20 cellular contexts compared by ENCODE assay signal in the genomic region with DNA sequence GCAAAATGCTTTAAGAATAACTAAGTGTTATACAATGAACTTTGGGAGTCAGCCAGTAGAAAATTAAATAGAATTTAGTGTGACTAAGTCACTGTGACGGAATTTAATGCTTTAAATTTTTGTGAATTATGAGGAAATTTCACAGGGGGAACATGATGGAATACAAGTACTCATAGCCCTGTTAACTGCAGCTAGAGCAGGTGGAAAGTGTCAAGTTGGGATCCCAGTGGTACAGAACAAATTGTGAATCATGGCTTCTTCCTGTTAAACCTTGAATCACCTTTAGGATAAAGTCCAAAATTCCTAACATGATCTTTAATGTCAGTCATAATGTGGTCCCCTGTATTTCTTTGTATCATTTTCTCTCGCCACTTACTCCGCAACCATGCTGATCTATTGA.
A peak's percentile ranks its signal among the peaks of the same experiment; 100 is the strongest.
DNase-seq lines count a peak whose midpoint lies in the region; ATAC-seq and TF ChIP-seq lines count a peak whose summit lies in the region.
"Had no signal": no experiment of that assay in that cellular context is flagged by ENCODE, and none has a peak within 500 bp of the region (broad histone marks: within the 10 kb centered on the region; RNA-seq: fewer than 3 reads in every experiment).

No MANE protein-coding gene starts in this region.

- peaks cover 43% of the 10 kb centered on the region for H3K4me1 ChIP-seq in SJCRH30
- H3K4me1 ChIP-seq: A549 had no signal

- H3K36me3 ChIP-seq in SJCRH30 = no peaks in the 10 kb centered on the region
- H3K36me3 ChIP-seq: BLaER1 treated with 17β-estradiol and CSF1 and Interleukin-3, amounts not matched to agents 10 nM and 100 nM had no signal

- no peaks in the 10 kb centered on the region for H3K27me3 ChIP-seq in SJCRH30
- H3K27me3 ChIP-seq: BLaER1 treated with 17β-estradiol and CSF1 and Interleukin-3, amounts not matched to agents 10 nM and 100 nM had no signal

- no peaks in the 10 kb centered on the region for H3K27me3 Mint-ChIP-seq in endothelial cell (ENCODE audit: unreplicated experiment)
- H3K27me3 Mint-ChIP-seq: B cell; CD4-positive, alpha-beta T cell had no signal

- ATAC-seq in HG03045 (IDR thresholded peaks at IDR 0.05; ENCODE audit: unreplicated experiment) (no peak), SK-N-SH treated with all-trans-retinoic acid at 6 μM for 48 hours (no peak)
- ATAC-seq: A549; CD8-positive, alpha-beta T cell had no signal

- no peaks in the 10 kb centered on the region for H3K4me1 Mint-ChIP-seq in endothelial cell (ENCODE audit: unreplicated experiment)
- H3K4me1 Mint-ChIP-seq: B cell had no signal

- no peak overlapping the region for H3K27ac Mint-ChIP-seq in endothelial cell (ENCODE audit: unreplicated experiment)
- H3K27ac Mint-ChIP-seq: B cell; CD4-positive, alpha-beta T cell; CD8-positive, alpha-beta T cell had no signal

- no peak overlapping the region for H3K4me3 Mint-ChIP-seq in endothelial cell (ENCODE audit: unreplicated experiment)
- H3K4me3 Mint-ChIP-seq: B cell; CD4-positive, alpha-beta T cell; CD8-positive, alpha-beta T cell had no signal

- H3K4me3 ChIP-seq in SJCRH30 (no peak overlapping the region), epithelial cell of esophagus (ENCODE audit: low read length) (no peak overlapping the region)
- H3K4me3 ChIP-seq: A549; BLaER1 treated with 17β-estradiol and CSF1 and Interleukin-3, amounts not matched to agents 10 nM and 100 nM had no signal

- no peaks in the 10 kb centered on the region for H3K9me3 ChIP-seq in SJCRH30 (replicated peaks)
- H3K9me3 ChIP-seq: A549, Caco-2 had no signal

- no peak for TF ChIP-seq CTCF in epithelial cell of esophagus (IDR thresholded peaks at IDR 0.05; ENCODE audit: insufficient read depth, low read depth, low read length, missing control alignments)
- no peak for TF ChIP-seq CTCF in endothelial cell (IDR thresholded peaks at IDR 0.05; ENCODE audit: unreplicated experiment)

- DNase-seq in HCEC 1CT (peak; percentile 59), RKO (ENCODE audit: low spot score) (peak; percentile 3), SJCRH30 (peak; percentile 62 to 79), epithelial cell of esophagus (ENCODE audit: low read depth) (peak; percentile 34), endothelial cell (ENCODE audit: low spot score) (no peak)
- DNase-seq in stimulated activated CD4-positive, alpha-beta T cell treated with anti-CD3 and anti-CD28 coated beads, Interleukin-12 subunit alpha, Interleukin-12 subunit beta, amount 100 ng/mL, for 4 hours = no peak
- DNase-seq: AML-193; Caco-2; Calu3; CD4-positive, alpha-beta T cell; CD8-positive, alpha-beta T cell; DMS79 treated with DMSO at 0.1 percent for 48 hours; GF-D8 had no signal

- peak overlapping the region; percentile 83 for H3K27ac ChIP-seq in SJCRH30
- H3K27ac ChIP-seq: 22Rv1; A549; BLaER1 treated with 17β-estradiol and CSF1 and Interleukin-3, amounts not matched to agents 10 nM and 100 nM; C4-2B had no signal

- H3K9me3 Mint-ChIP-seq in endothelial cell (ENCODE audit: unreplicated experiment) = no peaks in the 10 kb centered on the region
- H3K9me3 Mint-ChIP-seq: CD4-positive, alpha-beta T cell had no signal

- H3K36me3 Mint-ChIP-seq in endothelial cell (ENCODE audit: low read depth, unreplicated experiment) = no peaks in the 10 kb centered on the region
- H3K36me3 Mint-ChIP-seq: CD8-positive, alpha-beta T cell had no signal

TF ChIP-seq in SK-N-SH treated with all-trans-retinoic acid at 6 μM for 48 hours, 23 proteins besides CTCF, POLR2A, EP300 and RAD21:
- TF ChIP-seq TOX (CRISPR knock-in tag; IDR thresholded peaks at IDR 0.05; ENCODE audit: borderline replicate concordance) (no peak), ARNTL (CRISPR knock-in tag; IDR thresholded peaks at IDR 0.05; ENCODE audit: borderline replicate concordance, low read depth) (no peak)
- TF ChIP-seq, protein P1, sequence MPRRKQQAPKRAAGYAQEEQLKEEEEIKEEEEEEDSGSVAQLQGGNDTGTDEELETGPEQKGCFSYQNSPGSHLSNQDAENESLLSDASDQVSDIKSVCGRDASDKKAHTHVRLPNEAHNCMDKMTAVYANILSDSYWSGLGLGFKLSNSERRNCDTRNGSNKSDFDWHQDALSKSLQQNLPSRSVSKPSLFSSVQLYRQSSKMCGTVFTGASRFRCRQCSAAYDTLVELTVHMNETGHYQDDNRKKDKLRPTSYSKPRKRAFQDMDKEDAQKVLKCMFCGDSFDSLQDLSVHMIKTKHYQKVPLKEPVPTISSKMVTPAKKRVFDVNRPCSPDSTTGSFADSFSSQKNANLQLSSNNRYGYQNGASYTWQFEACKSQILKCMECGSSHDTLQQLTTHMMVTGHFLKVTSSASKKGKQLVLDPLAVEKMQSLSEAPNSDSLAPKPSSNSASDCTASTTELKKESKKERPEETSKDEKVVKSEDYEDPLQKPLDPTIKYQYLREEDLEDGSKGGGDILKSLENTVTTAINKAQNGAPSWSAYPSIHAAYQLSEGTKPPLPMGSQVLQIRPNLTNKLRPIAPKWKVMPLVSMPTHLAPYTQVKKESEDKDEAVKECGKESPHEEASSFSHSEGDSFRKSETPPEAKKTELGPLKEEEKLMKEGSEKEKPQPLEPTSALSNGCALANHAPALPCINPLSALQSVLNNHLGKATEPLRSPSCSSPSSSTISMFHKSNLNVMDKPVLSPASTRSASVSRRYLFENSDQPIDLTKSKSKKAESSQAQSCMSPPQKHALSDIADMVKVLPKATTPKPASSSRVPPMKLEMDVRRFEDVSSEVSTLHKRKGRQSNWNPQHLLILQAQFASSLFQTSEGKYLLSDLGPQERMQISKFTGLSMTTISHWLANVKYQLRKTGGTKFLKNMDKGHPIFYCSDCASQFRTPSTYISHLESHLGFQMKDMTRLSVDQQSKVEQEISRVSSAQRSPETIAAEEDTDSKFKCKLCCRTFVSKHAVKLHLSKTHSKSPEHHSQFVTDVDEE (CRISPR knock-in tag; IDR thresholded peaks at IDR 0.05) = no peak
TF ChIP-seq in SK-N-SH treated with all-trans-retinoic acid at 6 μM for 48 hours: peak in this region for 0.

Comparison
In these comparisons a context has a peak if more than half of its experiments do, and no peak if none do; other contexts are left out.
1. DNase-seq: peak in HCEC 1CT (single experiment), RKO (single experiment), SJCRH30 (2 of 2) and epithelial cell of esophagus (single experiment); none in stimulated activated CD4-positive, alpha-beta T cell treated with anti-CD3 and anti-CD28 coated beads, Interleukin-12 subunit alpha, Interleukin-12 subunit beta, amount 100 ng/mL, for 4 hours (single experiment) and endothelial cell (single experiment).